8 cellular contexts compared by ENCODE assay signal in the genomic region with DNA sequence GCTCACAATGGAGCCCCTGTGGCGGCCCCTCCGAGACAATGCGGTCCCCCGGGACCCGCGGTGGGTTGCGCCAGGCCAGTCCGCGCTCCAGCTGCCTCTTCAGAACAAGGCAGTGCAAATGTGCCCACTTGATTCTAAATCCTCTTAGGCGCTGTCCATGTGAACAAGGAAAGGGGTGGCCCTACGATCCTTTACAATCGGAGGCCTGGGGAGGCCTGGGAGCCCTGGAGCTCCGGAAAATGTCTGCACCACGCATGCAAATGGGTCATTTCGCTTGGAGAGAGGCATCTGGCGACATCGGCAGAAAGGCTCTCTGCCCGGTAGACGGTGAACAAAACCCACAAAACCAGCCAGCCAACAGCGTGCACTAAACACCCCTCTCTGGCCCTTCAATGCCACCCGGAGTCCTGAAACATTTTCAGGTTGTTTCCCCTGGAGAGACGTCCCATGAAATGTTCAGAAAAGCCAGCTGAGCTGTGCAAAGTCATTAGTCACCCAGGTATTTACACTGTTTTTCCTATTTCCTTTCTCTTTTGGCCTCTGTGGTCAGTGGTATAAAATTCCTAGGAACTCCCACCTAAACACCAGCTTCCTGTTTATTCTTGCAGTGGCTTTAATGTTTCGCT.
DNase-seq lines count a peak whose midpoint lies in the region; ATAC-seq, FAIRE-seq and TF ChIP-seq lines count a peak whose summit lies in the region.

No MANE protein-coding gene starts in this region.

- H3K9me3 Mint-ChIP-seq in CD4-positive, alpha-beta T cell, result no peaks in the 10 kb centered on the region
- no peaks in the 10 kb centered on the region for H3K9me3 Mint-ChIP-seq in IgD-negative memory B cell

- peak; percentile 64 for TF ChIP-seq POLR2A in endothelial cell of umbilical vein (IDR thresholded peaks at IDR 0.05; ENCODE audit: low read depth, low read length)
- TF ChIP-seq POLR2A in thyroid gland (IDR thresholded peaks at IDR 0.05), result peak in 1 of 2 donors; percentile 9

- H3K4me3 ChIP-seq in endothelial cell of umbilical vein (replicated peaks in 1 of 3; ENCODE audit: insufficient read depth in 1 of 3, low read depth in 1 of 3, low read length in 3 of 3) (no peak overlapping the region), thyroid gland (replicated peaks in 1 of 3) (peak overlapping the region in 1 of 3 donors; percentile 39)

- TSS peak; percentile 79 for BruUV-seq in endothelial cell of umbilical vein (replicated peaks; lab: Mats Ljungman, UMichigan)

- FAIRE-seq in endothelial cell of umbilical vein (lab: Jason Lieb, UNC), result peak; percentile 88

- WGBS in thyroid gland, 2 donors, result 15 to 31% methylated on average over 18 to 22 of the region's 23 CpGs

- peak overlapping the region; percentile 70 for H3K9ac ChIP-seq in endothelial cell of umbilical vein (replicated peaks; ENCODE audit: extremely low read depth, insufficient read depth, low read length)

- no peak for TF ChIP-seq CTCF in CD4-positive, alpha-beta T cell (IDR thresholded peaks at IDR 0.05)
- TF ChIP-seq CTCF in endothelial cell of umbilical vein (IDR thresholded peaks at IDR 0.05; ENCODE audit: extremely low read depth in 1 of 2, insufficient read depth in 1 of 2, low read depth in 1 of 2, low read length in 2 of 2), result no peak
- no peak for TF ChIP-seq CTCF in thyroid gland (IDR thresholded peaks at IDR 0.05)

- dilution Hi-C loops in endothelial cell of umbilical vein (cut with MboI; ENCODE audit: extremely low pct_ligation_motif_present, low sequenced_read_pairs), result no loop called here

- H3K9me3 ChIP-seq in CD4-positive, alpha-beta T cell (ENCODE audit: control insufficient read depth, low read length), result no peaks in the 10 kb centered on the region
- H3K9me3 ChIP-seq in endothelial cell of umbilical vein (replicated peaks; ENCODE audit: control insufficient read depth, insufficient read depth, low read length) (no peaks in the 10 kb centered on the region), thyroid gland (no peaks in the 10 kb centered on the region)

- peak overlapping the region; percentile 60 for H3K4me2 ChIP-seq in endothelial cell of umbilical vein (ENCODE audit: insufficient read depth, low read length)

- H2AFZ ChIP-seq in endothelial cell of umbilical vein (ENCODE audit: low read depth, low read length), result peak overlapping the region; percentile 70

- no peaks in the 10 kb centered on the region for H3K27me3 Mint-ChIP-seq in CD4-positive, alpha-beta T cell
- H3K27me3 Mint-ChIP-seq in IgD-negative memory B cell, result peaks cover 2% of the 10 kb centered on the region

- intact Hi-C loops in CD4-positive, alpha-beta T cell (cut with DNase I, micrococcal nuclease), result loop anchor here in 1 of 2 experiments (5.0 kb wide), 3 partner anchors 183 to 623 kb away; a partner anchor contains a TSS
- intact Hi-C loops in endothelial cell of umbilical vein (cut with micrococcal nuclease), result loop anchor here (1.0 to 10.0 kb wide), 7 partner anchors 52 to 350 kb away; a partner anchor contains a TSS
- intact Hi-C loops in thyroid gland (cut with DNase I), result no loop called here

- H3K27ac Mint-ChIP-seq in CD4-positive, alpha-beta T cell, result peak overlapping the region; percentile 86
- peak overlapping the region in 1 of 3 donors; percentile 23 for H3K27ac Mint-ChIP-seq in IgD-negative memory B cell

- H3K27me3 ChIP-seq in CD4-positive, alpha-beta T cell (ENCODE audit: control insufficient read depth, insufficient read depth, low read length), result no peaks in the 10 kb centered on the region
- H3K27me3 ChIP-seq in endothelial cell of umbilical vein (ENCODE audit: control insufficient read depth in 2 of 2, insufficient read depth in 2 of 2, low read length in 2 of 2) (no peaks in the 10 kb centered on the region), thyroid gland (no peaks in the 10 kb centered on the region)

- H3K27ac ChIP-seq in CD4-positive, alpha-beta T cell (ENCODE audit: low read depth, low read length), result no peak overlapping the region
- H3K27ac ChIP-seq in endothelial cell of umbilical vein (ENCODE audit: insufficient read depth, low read depth, low read length) (peak overlapping the region; percentile 96), thyroid gland (peak overlapping the region; percentile 82 to 92 (median 85))

- H3K36me3 Mint-ChIP-seq in CD4-positive, alpha-beta T cell (ENCODE audit: low read depth), result no peaks in the 10 kb centered on the region
- no peaks in the 10 kb centered on the region for H3K36me3 Mint-ChIP-seq in IgD-negative memory B cell

- POLR2A ChIA-PET in CD4-positive, alpha-beta T cell (lab: Charles Lee), result interaction anchor here (2.0 to 2.4 kb wide), 3 partner anchors 102 to 350 kb away, joined by 5 to 16 read pairs (median 7); a partner anchor contains a TSS
- POLR2A ChIA-PET in endothelial cell of umbilical vein (lab: Charles Lee), result interaction anchor here (0.6 to 0.9 kb wide), 2 partner anchors 101 to 124 kb away, joined by 5 to 11 read pairs; no protein-coding TSS in a partner anchor

- no peaks in the 10 kb centered on the region for H3K79me2 ChIP-seq in endothelial cell of umbilical vein (ENCODE audit: control insufficient read depth, insufficient read depth, low read length)

- CTCF ChIA-PET in CD4-positive, alpha-beta T cell (lab: Charles Lee), result no interaction called here
- CTCF ChIA-PET in endothelial cell of umbilical vein (lab: Charles Lee), result interaction anchor here (0.6 to 2.3 kb wide), 6 partner anchors 13 to 413 kb away, joined by 3 to 9 read pairs (median 3); a partner anchor contains a TSS

- no peaks in the 10 kb centered on the region for H4K20me1 ChIP-seq in endothelial cell of umbilical vein (replicated peaks; ENCODE audit: control insufficient read depth, extremely low read depth, insufficient read depth, low read length)

- H3K4me1 ChIP-seq in endothelial cell of umbilical vein (ENCODE audit: control insufficient read depth, extremely low read depth, insufficient read depth, low read length) (peaks cover 21% of the 10 kb centered on the region), thyroid gland (peaks cover 9 to 13% of the 10 kb centered on the region in 2 donors)

- DNase-seq in CD4-positive, alpha-beta T cell, result no peak
- peak; percentile 39 for DNase-seq in UCSD-AML1 (lab: John Stamatoyannopoulos, UW; ENCODE audit: unreplicated experiment)
- peak; percentile 79 for DNase-seq in endothelial cell of umbilical vein (ENCODE audit: low read depth, low spot score)
- DNase-seq in midbrain (lab: John Stamatoyannopoulos, UW), result peak; percentile 70
- peak; percentile 47 to 50 for DNase-seq in thyroid gland

- H3K36me3 ChIP-seq in endothelial cell of umbilical vein (ENCODE audit: control insufficient read depth in 2 of 2, extremely low read depth in 1 of 2, insufficient read depth in 2 of 2, low read length in 2 of 2) (no peaks in the 10 kb centered on the region), thyroid gland (no peaks in the 10 kb centered on the region)

- no peaks in the 10 kb centered on the region for H3K9me1 ChIP-seq in endothelial cell of umbilical vein (replicated peaks; ENCODE audit: control insufficient read depth, extremely low read depth, insufficient read depth, low read length)

- ATAC-seq in CD4-positive, alpha-beta T cell (ENCODE audit: poor library complexity), result no peak
- ATAC-seq in GM19035 (IDR thresholded peaks at IDR 0.05; ENCODE audit: unreplicated experiment), result peak; percentile 32
- no peak for ATAC-seq in HG03280 (IDR thresholded peaks at IDR 0.05; ENCODE audit: unreplicated experiment)

- peak overlapping the region; percentile 82 for H3K4me3 Mint-ChIP-seq in CD4-positive, alpha-beta T cell
- peak overlapping the region; percentile 78 to 95 (median 86) for H3K4me3 Mint-ChIP-seq in IgD-negative memory B cell

- peaks cover 50% of the 10 kb centered on the region for H3K4me1 Mint-ChIP-seq in CD4-positive, alpha-beta T cell (ENCODE audit: low read depth)
- H3K4me1 Mint-ChIP-seq in IgD-negative memory B cell, result peaks cover 0 to 15% (median 5%) of the 10 kb centered on the region in 3 donors

TF ChIP-seq in endothelial cell of umbilical vein, 7 proteins besides CTCF, POLR2A, EP300 and RAD21:
- peak; percentile 71 for TF ChIP-seq JUN (IDR thresholded peaks at IDR 0.05; ENCODE audit: borderline replicate concordance, insufficient read depth, insufficient read length, low read depth)
- peak; percentile 55 for TF ChIP-seq FOS (IDR thresholded peaks at IDR 0.05; ENCODE audit: borderline replicate concordance, insufficient read depth, low read length)
- peak; percentile 94 for TF ChIP-seq POLR2AphosphoS5 (IDR thresholded peaks at IDR 0.05; ENCODE audit: insufficient read depth, low read depth, low read length)
- TF ChIP-seq EZH2 (IDR thresholded peaks at IDR 0.05; ENCODE audit: borderline replicate concordance, low read depth, low read length, severe bottlenecking), result no peak
- TF ChIP-seq, protein P1, sequence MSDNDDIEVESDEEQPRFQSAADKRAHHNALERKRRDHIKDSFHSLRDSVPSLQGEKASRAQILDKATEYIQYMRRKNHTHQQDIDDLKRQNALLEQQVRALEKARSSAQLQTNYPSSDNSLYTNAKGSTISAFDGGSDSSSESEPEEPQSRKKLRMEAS (IDR thresholded peaks at IDR 0.05; ENCODE audit: insufficient read depth, insufficient read length), result no peak

Comparison
In these comparisons a context has a peak if more than half of its experiments do, and no peak if none do; other contexts are left out.
1. DNase-seq: peak in UCSD-AML1 (single experiment), endothelial cell of umbilical vein (single experiment), midbrain (single experiment) and thyroid gland (2 of 2); none in CD4-positive, alpha-beta T cell (0 of 10).